11 cellular contexts compared by ENCODE assay signal in genomic region chr1:181398544-181398943, GRCh38.
A peak's percentile ranks its signal among the peaks of the same experiment; 100 is the strongest.
DNase-seq lines count a peak whose midpoint lies in the region; ATAC-seq and TF ChIP-seq lines count a peak whose summit lies in the region.
"Had no signal": no experiment of that assay in that cellular context is flagged by ENCODE, and none has a peak within 500 bp of the region (broad histone marks: within the 10 kb centered on the region; RNA-seq: fewer than 3 reads in every experiment).

No MANE protein-coding gene starts in this region.

- no peak overlapping the region for H4K5ac ChIP-seq in H9 (ENCODE audit: insufficient read length, low read depth, low read length)

- H3K56ac ChIP-seq in H9 (ENCODE audit: insufficient read length, low read depth, low read length) = no peak overlapping the region

- H3K9me3 Mint-ChIP-seq in stimulated activated naive CD8-positive, alpha-beta T cell treated with anti-CD3 and anti-CD28 coated beads, Interleukin-15, Interleukin-2, amounts not matched to agents 100 ng/mL and 50 ng/mL, for 24 hours = no peaks in the 10 kb centered on the region
- no peaks in the 10 kb centered on the region for H3K9me3 Mint-ChIP-seq in H9

- no peaks in the 10 kb centered on the region for H3K79me1 ChIP-seq in H9 (ENCODE audit: insufficient read depth, low read depth, low read length, poor library complexity, severe bottlenecking)

- H3K9me3 ChIP-seq in H9 (ENCODE audit: control insufficient read depth, low read depth, low read length) = no peaks in the 10 kb centered on the region
- H3K9me3 ChIP-seq: ascending aorta had no signal

- no peak overlapping the region for H3K4me3 Mint-ChIP-seq in stimulated activated naive CD8-positive, alpha-beta T cell treated with anti-CD3 and anti-CD28 coated beads, Interleukin-15, Interleukin-2, amounts not matched to agents 100 ng/mL and 50 ng/mL, for 24 hours
- no peak overlapping the region for H3K4me3 Mint-ChIP-seq in H9

- no peaks in the 10 kb centered on the region for H3K36me3 Mint-ChIP-seq in stimulated activated naive CD8-positive, alpha-beta T cell treated with anti-CD3 and anti-CD28 coated beads, Interleukin-15, Interleukin-2, amounts not matched to agents 100 ng/mL and 50 ng/mL, for 24 hours (ENCODE audit: low read depth)
- H3K36me3 Mint-ChIP-seq in H9 (ENCODE audit: insufficient read depth in 1 of 3, low read depth in 3 of 3) = no peaks in the 10 kb centered on the region

- no peak overlapping the region for H2BK15ac ChIP-seq in H9 (ENCODE audit: low read depth, low read length)

- no peaks in the 10 kb centered on the region for H3K27me3 Mint-ChIP-seq in stimulated activated naive CD8-positive, alpha-beta T cell treated with anti-CD3 and anti-CD28 coated beads, Interleukin-15, Interleukin-2, amounts not matched to agents 100 ng/mL and 50 ng/mL, for 24 hours
- no peaks in the 10 kb centered on the region; the same call in 1 of the 2 replicates for H3K27me3 Mint-ChIP-seq in H9 (ENCODE audit: low read depth)

- H2BK120ac ChIP-seq in H9 (ENCODE audit: low read depth, low read length, poor library complexity, severe bottlenecking) = no peak overlapping the region

- H3K14ac ChIP-seq in H9 (ENCODE audit: insufficient read depth, low read length) = no peak overlapping the region

- no peak overlapping the region for H3K9ac ChIP-seq in H9 (ENCODE audit: extremely low read depth, insufficient read length, low read length)

- H3K27me3 ChIP-seq in H9 (ENCODE audit: insufficient read depth, low read length) = no peaks in the 10 kb centered on the region
- H3K27me3 ChIP-seq: ascending aorta had no signal

- no peak overlapping the region for H4K91ac ChIP-seq in H9 (ENCODE audit: insufficient read length, low read depth, low read length)

- H2BK20ac ChIP-seq in H9 (ENCODE audit: low read depth, low read length, poor library complexity, severe bottlenecking) = no peak overlapping the region

- H4K20me1 ChIP-seq in H9 (ENCODE audit: control insufficient read depth, insufficient read depth, insufficient read length) = no peaks in the 10 kb centered on the region

- peak; percentile 17 to 19 for DNase-seq in stimulated activated CD4-positive, alpha-beta T cell treated with anti-CD3 and anti-CD28 coated beads, Interleukin-15, amount 100 ng/mL, for 48 hours (ENCODE audit: low read depth in 2 of 2)
- no peak for DNase-seq in stimulated activated CD4-positive, alpha-beta T cell treated with anti-CD3 and anti-CD28 coated beads, Interleukin-4, amount 100 ng/mL, for 4 hours
- no peak for DNase-seq in SKM-1 (lab: John Stamatoyannopoulos, UW; ENCODE audit: unreplicated experiment)
- DNase-seq in H9 = no peak
- DNase-seq in NCI-H510A (lab: John Stamatoyannopoulos, UW) = no peak
- DNase-seq: KG1; stimulated activated naive CD4-positive, alpha-beta T cell treated with Interleukin-2 at 50 U/mL for 16 hours had no signal

- ATAC-seq in GM21786 (IDR thresholded peaks at IDR 0.05; ENCODE audit: unreplicated experiment) (peak; percentile 87), HG03439 (IDR thresholded peaks at IDR 0.05; ENCODE audit: unreplicated experiment) (peak; percentile 91)

- no peaks in the 10 kb centered on the region for H3K4me1 ChIP-seq in H9 (ENCODE audit: insufficient read depth, low read length)
- H3K4me1 ChIP-seq: ascending aorta had no signal

- WGBS in H9 (ENCODE audit: extremely low coverage, insufficient read length, low lambda C conversion rate) = no CpG with 5 or more reads among the region's 4 CpGs

- no peak overlapping the region for H3T11ph ChIP-seq in H9 (ENCODE audit: low read length)

- H3K23ac ChIP-seq in H9 (ENCODE audit: insufficient read length, low read depth, low read length) = no peak overlapping the region

- no peaks in the 10 kb centered on the region for H3K23me2 ChIP-seq in H9 (ENCODE audit: insufficient read length, low read depth, low read length, poor library complexity, severe bottlenecking)

- no peak overlapping the region for H3K4me2 ChIP-seq in H9 (ENCODE audit: insufficient read depth, insufficient read length, low read length)

- H3K4me1 Mint-ChIP-seq in stimulated activated naive CD8-positive, alpha-beta T cell treated with anti-CD3 and anti-CD28 coated beads, Interleukin-15, Interleukin-2, amounts not matched to agents 100 ng/mL and 50 ng/mL, for 24 hours (ENCODE audit: low read depth) = peaks cover 9% of the 10 kb centered on the region
- H3K4me1 Mint-ChIP-seq in H9 = no peaks in the 10 kb centered on the region; a peak in 1 of 4 replicates

- H2BK5ac ChIP-seq in H9 (ENCODE audit: insufficient read length, low read length) = no peak overlapping the region

- no peak overlapping the region for H2BK12ac ChIP-seq in H9 (ENCODE audit: insufficient read length, low read depth, low read length)

- no peak for TF ChIP-seq CTCF in H9 (conservative IDR thresholded peaks at IDR 0.05)

- no peak overlapping the region for H4K8ac ChIP-seq in H9 (replicated peaks; ENCODE audit: insufficient read length, low read depth, low read length)

- H3K27ac Mint-ChIP-seq in stimulated activated naive CD8-positive, alpha-beta T cell treated with anti-CD3 and anti-CD28 coated beads, Interleukin-15, Interleukin-2, amounts not matched to agents 100 ng/mL and 50 ng/mL, for 24 hours = peak overlapping the region; percentile 80
- H3K27ac Mint-ChIP-seq in H9 = no peak overlapping the region

- H2AFZ ChIP-seq in H9 (ENCODE audit: low read length) = no peak overlapping the region

- H2AK5ac ChIP-seq in H9 (ENCODE audit: insufficient read length, low read length) = no peak overlapping the region

- H3K4ac ChIP-seq in H9 (ENCODE audit: low read depth, low read length) = no peak overlapping the region

- H3K79me2 ChIP-seq in H9 (ENCODE audit: insufficient read depth, low read length) = no peaks in the 10 kb centered on the region

- H3K27ac ChIP-seq in H9 (ENCODE audit: insufficient read length, low read depth, low read length) = no peak overlapping the region
- H3K27ac ChIP-seq: ascending aorta had no signal

- no peak overlapping the region for H3K18ac ChIP-seq in H9 (ENCODE audit: insufficient read length, low read depth, low read length)

Comparison
In these comparisons a context has a peak if more than half of its experiments do, and no peak if none do; other contexts are left out.
1. DNase-seq: peak in stimulated activated CD4-positive, alpha-beta T cell treated with anti-CD3 and anti-CD28 coated beads, Interleukin-15, amount 100 ng/mL, for 48 hours (2 of 2); none in stimulated activated CD4-positive, alpha-beta T cell treated with anti-CD3 and anti-CD28 coated beads, Interleukin-4, amount 100 ng/mL, for 4 hours (0 of 2), SKM-1 (single experiment), H9 (single experiment) and NCI-H510A (single experiment).